14 cellular contexts compared by ENCODE assay signal in the genomic region with DNA sequence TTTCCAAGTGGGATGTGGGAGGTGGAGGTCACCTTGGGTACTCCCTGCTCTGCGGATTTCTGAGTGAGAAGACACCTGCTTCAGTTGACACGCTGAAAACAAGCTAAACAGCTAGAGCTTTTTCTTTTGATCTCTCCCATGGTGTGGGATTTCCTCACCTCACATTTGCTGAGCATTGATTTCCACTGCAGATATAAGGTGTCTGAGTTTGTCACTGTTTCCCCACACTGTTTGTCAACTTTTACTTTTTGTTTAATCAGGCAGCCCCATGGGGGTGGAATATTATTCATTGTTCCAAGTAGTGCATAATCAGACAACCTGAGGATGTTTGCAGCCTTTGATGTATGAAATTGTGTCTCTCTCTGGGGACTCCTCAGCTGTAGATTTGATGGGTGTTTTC. TPM values are rescaled to one million over a fixed set of nuclear protein-coding genes. Genes with fewer than 3 reads are reported as not detected.
A peak's percentile ranks its signal among the peaks of the same experiment; 100 is the strongest.
DNase-seq lines count a peak whose midpoint lies in the region; ATAC-seq and TF ChIP-seq lines count a peak whose summit lies in the region.
"Had no signal": no experiment of that assay in that cellular context is flagged by ENCODE, and none has a peak within 500 bp of the region (broad histone marks: within the 10 kb centered on the region; RNA-seq: fewer than 3 reads in every experiment).

No MANE protein-coding gene starts in this region.

- TF ChIP-seq CTCF in GM10266 (IDR thresholded peaks at IDR 0.05; ENCODE audit: control insufficient read depth, insufficient read depth, low read depth, missing control alignments): no peak

- peak overlapping the region; percentile 43 for H3K27ac Mint-ChIP-seq in activated CD4-positive, alpha-beta T cell treated with anti-CD3 and anti-CD28 coated beads, Interleukin-2, amount 10 ng/mL, durations not matched to agents 7 days and 5 days
- H3K27ac Mint-ChIP-seq in stimulated activated naive CD8-positive, alpha-beta T cell treated with anti-CD3 and anti-CD28 coated beads, Interleukin-15, Interleukin-2, amounts not matched to agents 100 ng/mL and 50 ng/mL, for 24 hours: no peak overlapping the region
- H3K27ac Mint-ChIP-seq: brain had no signal

- DNase-seq in stimulated activated CD4-positive, alpha-beta T cell treated with anti-CD3 and anti-CD28 coated beads, Interleukin-1b, Interleukin-23, amount 100 ng/mL, for 48 hours: peak; percentile 49
- no peak for DNase-seq in stimulated activated CD4-positive, alpha-beta T cell treated with anti-CD3 and anti-CD28 coated beads, Interleukin-12 subunit alpha, Interleukin-12 subunit beta, amount 100 ng/mL, for 4 hours
- peak; percentile 60 for DNase-seq in activated CD4-positive, alpha-beta T cell treated with anti-CD3 and anti-CD28 coated beads, Interleukin-2, amount 10 ng/mL, durations not matched to agents 7 days and 5 days
- peak; percentile 17 for DNase-seq in activated naive CD8-positive, alpha-beta T cell treated with anti-CD3 and anti-CD28 coated beads, Interleukin-2, amount 50 U/mL, for 16 hours (ENCODE audit: low read depth, low spot score)
- DNase-seq in NCI-H345 treated with DMSO at 0.1 percent for 48 hours (lab: John Stamatoyannopoulos, UW; ENCODE audit: unreplicated experiment) (no peak), GM10266 (ENCODE audit: extremely low spot score) (no peak)
- DNase-seq: AML-193, NCI-H2107 had no signal

- H3K36me3 Mint-ChIP-seq in activated CD4-positive, alpha-beta T cell treated with anti-CD3 and anti-CD28 coated beads, Interleukin-2, amount 10 ng/mL, durations not matched to agents 7 days and 5 days (ENCODE audit: low read depth): peaks cover 6% of the 10 kb centered on the region
- H3K36me3 Mint-ChIP-seq in stimulated activated naive CD8-positive, alpha-beta T cell treated with anti-CD3 and anti-CD28 coated beads, Interleukin-15, Interleukin-2, amounts not matched to agents 100 ng/mL and 50 ng/mL, for 24 hours (ENCODE audit: low read depth): no peaks in the 10 kb centered on the region
- H3K36me3 Mint-ChIP-seq: brain had no signal

- H3K9me3 Mint-ChIP-seq in activated CD4-positive, alpha-beta T cell treated with anti-CD3 and anti-CD28 coated beads, Interleukin-2, amount 10 ng/mL, durations not matched to agents 7 days and 5 days: no peaks in the 10 kb centered on the region
- H3K9me3 Mint-ChIP-seq in stimulated activated naive CD8-positive, alpha-beta T cell treated with anti-CD3 and anti-CD28 coated beads, Interleukin-15, Interleukin-2, amounts not matched to agents 100 ng/mL and 50 ng/mL, for 24 hours: no peaks in the 10 kb centered on the region
- H3K9me3 Mint-ChIP-seq: brain had no signal

- POLR2A ChIA-PET in activated CD4-positive, alpha-beta T cell treated with anti-CD3 and anti-CD28 coated beads, Interleukin-2, amount 10 ng/mL, durations not matched to agents 7 days and 5 days (lab: Charles Lee): interaction anchor here (1.6 kb wide), 1 partner anchor 69 kb away, joined by 3 read pairs; no protein-coding TSS in a partner anchor

- no peak for ATAC-seq in GM21360 (IDR thresholded peaks at IDR 0.05; ENCODE audit: unreplicated experiment)

- peaks cover 14% of the 10 kb centered on the region for H3K27me3 Mint-ChIP-seq in activated CD4-positive, alpha-beta T cell treated with anti-CD3 and anti-CD28 coated beads, Interleukin-2, amount 10 ng/mL, durations not matched to agents 7 days and 5 days
- H3K27me3 Mint-ChIP-seq in stimulated activated naive CD8-positive, alpha-beta T cell treated with anti-CD3 and anti-CD28 coated beads, Interleukin-15, Interleukin-2, amounts not matched to agents 100 ng/mL and 50 ng/mL, for 24 hours: no peaks in the 10 kb centered on the region
- H3K27me3 Mint-ChIP-seq: brain had no signal

- CTCF ChIA-PET in activated CD4-positive, alpha-beta T cell treated with anti-CD3 and anti-CD28 coated beads, Interleukin-2, amount 10 ng/mL, durations not matched to agents 7 days and 5 days (lab: Charles Lee): interaction anchor here (0.6 to 1.4 kb wide), 7 partner anchors 9 to 147 kb away, joined by 3 to 9 read pairs (median 3); no protein-coding TSS in a partner anchor

- H3K4me1 Mint-ChIP-seq in activated CD4-positive, alpha-beta T cell treated with anti-CD3 and anti-CD28 coated beads, Interleukin-2, amount 10 ng/mL, durations not matched to agents 7 days and 5 days: peaks cover 38% of the 10 kb centered on the region
- H3K4me1 Mint-ChIP-seq in stimulated activated naive CD8-positive, alpha-beta T cell treated with anti-CD3 and anti-CD28 coated beads, Interleukin-15, Interleukin-2, amounts not matched to agents 100 ng/mL and 50 ng/mL, for 24 hours (ENCODE audit: low read depth): peaks cover 9% of the 10 kb centered on the region
- H3K4me1 Mint-ChIP-seq: brain had no signal

- H3K4me3 Mint-ChIP-seq in activated CD4-positive, alpha-beta T cell treated with anti-CD3 and anti-CD28 coated beads, Interleukin-2, amount 10 ng/mL, durations not matched to agents 7 days and 5 days: no peak overlapping the region
- peak overlapping the region; percentile 67 for H3K4me3 Mint-ChIP-seq in stimulated activated naive CD8-positive, alpha-beta T cell treated with anti-CD3 and anti-CD28 coated beads, Interleukin-15, Interleukin-2, amounts not matched to agents 100 ng/mL and 50 ng/mL, for 24 hours
- H3K4me3 Mint-ChIP-seq: brain had no signal

RNA-seq across cellular contexts. Expression of gene FASLG, which starts 49.5 kb away (rescaled TPM):
- 1 to 10 TPM; 1.4 to 1.6 TPM for total RNA-seq in activated CD4-positive, alpha-beta T cell treated with anti-CD3 and anti-CD28 coated beads, Interleukin-2, amount 10 ng/mL, durations not matched to agents 7 days and 5 days
- total RNA-seq: frontal cortex, H1, pulmonary artery endothelial cell had no signal

Comparison
In these comparisons a context has a peak if more than half of its experiments do, and no peak if none do; other contexts are left out.
1. DNase-seq: peak in stimulated activated CD4-positive, alpha-beta T cell treated with anti-CD3 and anti-CD28 coated beads, Interleukin-1b, Interleukin-23, amount 100 ng/mL, for 48 hours (single experiment), activated CD4-positive, alpha-beta T cell treated with anti-CD3 and anti-CD28 coated beads, Interleukin-2, amount 10 ng/mL, durations not matched to agents 7 days and 5 days (single experiment) and activated naive CD8-positive, alpha-beta T cell treated with anti-CD3 and anti-CD28 coated beads, Interleukin-2, amount 50 U/mL, for 16 hours (single experiment); none in stimulated activated CD4-positive, alpha-beta T cell treated with anti-CD3 and anti-CD28 coated beads, Interleukin-12 subunit alpha, Interleukin-12 subunit beta, amount 100 ng/mL, for 4 hours (single experiment), NCI-H345 treated with DMSO at 0.1 percent for 48 hours (single experiment) and GM10266 (single experiment).